17 cellular contexts compared by ENCODE assay signal in the genomic region with DNA sequence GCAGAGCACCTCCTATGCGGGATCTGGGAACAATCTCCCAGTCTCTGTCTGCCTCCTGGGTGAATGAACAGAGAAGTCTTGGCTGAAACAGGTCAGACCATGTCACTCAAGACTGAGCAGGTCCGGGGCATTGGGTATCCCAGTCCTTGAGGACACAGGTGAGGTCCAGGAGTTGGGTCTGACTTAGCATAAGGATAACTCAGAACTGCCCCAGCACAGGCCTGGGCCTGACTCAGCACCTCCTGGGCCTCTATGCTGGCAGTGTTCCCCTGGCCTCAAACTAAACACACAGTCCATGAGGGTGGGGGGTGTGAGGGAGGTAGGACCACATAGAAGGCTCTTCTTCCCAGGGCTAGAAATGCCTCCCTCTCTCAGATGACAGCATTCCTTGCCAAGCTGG. TPM values are rescaled to one million over a fixed set of nuclear protein-coding genes. Genes with fewer than 3 reads are reported as not detected.
A peak's percentile ranks its signal among the peaks of the same experiment; 100 is the strongest.
DNase-seq lines count a peak whose midpoint lies in the region; ATAC-seq and TF ChIP-seq lines count a peak whose summit lies in the region.
"Had no signal": no experiment of that assay in that cellular context is flagged by ENCODE, and none has a peak within 500 bp of the region (broad histone marks: within the 10 kb centered on the region; RNA-seq: fewer than 3 reads in every experiment).

No MANE protein-coding gene starts in this region.

- DNase-seq in stimulated activated naive CD8-positive, alpha-beta T cell treated with anti-CD3 and anti-CD28 coated beads, Interleukin-15, amount 100 ng/mL, for 72 hours, result no peak
- DNase-seq in stimulated activated naive CD8-positive, alpha-beta T cell treated with anti-CD3 and anti-CD28 coated beads, Interleukin-15, Interleukin-2, amounts not matched to agents 100 U/mL and 50 U/mL, for 24 hours, result no peak
- DNase-seq in Panc1 (ENCODE audit: low read depth, low spot score), result no peak
- DNase-seq in islet precursor cell, result peak; percentile 47
- DNase-seq in germinal center (ENCODE audit: low spot score), result no peak
- no peak for DNase-seq in NCI-H526 treated with DMSO at 0.1 percent for 48 hours (lab: John Stamatoyannopoulos, UW)
- DNase-seq: BE2C; CD4-positive, alpha-beta memory T cell; COR-L47; DMS153; DMS79 treated with DMSO at 0.1 percent for 48 hours; EL; GOT3 had no signal

- H3K27ac Mint-ChIP-seq in stimulated activated naive CD8-positive, alpha-beta T cell treated with anti-CD3 and anti-CD28 coated beads, Interleukin-15, amount 100 ng/mL, for 72 hours, result no peak overlapping the region
- H3K27ac Mint-ChIP-seq: CD4-positive, alpha-beta memory T cell; IgD-negative memory B cell had no signal

- H3K4me3 ChIP-seq in Panc1 (ENCODE audit: low read depth in 2 of 2, low read length in 2 of 2), result no peak overlapping the region

- POLR2A ChIA-PET in Panc1 (lab: Charles Lee), result no interaction called here

- H3K36me3 ChIP-seq in Panc1 (ENCODE audit: control insufficient read depth, insufficient read depth, low read length), result no peaks in the 10 kb centered on the region
- H3K36me3 ChIP-seq: BE2C had no signal

- H3K9me3 Mint-ChIP-seq in stimulated activated naive CD8-positive, alpha-beta T cell treated with anti-CD3 and anti-CD28 coated beads, Interleukin-15, amount 100 ng/mL, for 72 hours, result no peaks in the 10 kb centered on the region
- H3K9me3 Mint-ChIP-seq: CD4-positive, alpha-beta memory T cell; IgD-negative memory B cell had no signal

- H3K4me1 Mint-ChIP-seq in stimulated activated naive CD8-positive, alpha-beta T cell treated with anti-CD3 and anti-CD28 coated beads, Interleukin-15, amount 100 ng/mL, for 72 hours, result peaks cover 7% of the 10 kb centered on the region
- H3K4me1 Mint-ChIP-seq: IgD-negative memory B cell had no signal

- CTCF ChIA-PET in Panc1 (lab: Charles Lee), result no interaction called here

- no peak overlapping the region for H3K4me3 Mint-ChIP-seq in stimulated activated naive CD8-positive, alpha-beta T cell treated with anti-CD3 and anti-CD28 coated beads, Interleukin-15, amount 100 ng/mL, for 72 hours
- H3K4me3 Mint-ChIP-seq: CD4-positive, alpha-beta memory T cell; IgD-negative memory B cell had no signal

- BruUV-seq in Panc1 (replicated peaks; lab: Mats Ljungman, UMichigan), result no TSS peak

- peaks cover 18% of the 10 kb centered on the region for H3K27me3 Mint-ChIP-seq in stimulated activated naive CD8-positive, alpha-beta T cell treated with anti-CD3 and anti-CD28 coated beads, Interleukin-15, amount 100 ng/mL, for 72 hours

- in situ Hi-C loops in Panc1 (cut with HindIII; ENCODE audit: low pct_unique_long_range_greater_than_20kb, low sequenced_read_pairs), result no loop called here

- no peaks in the 10 kb centered on the region for H3K9me3 ChIP-seq in Panc1 (ENCODE audit: control insufficient read depth, insufficient read depth, low read depth, low read length)
- H3K9me3 ChIP-seq: BE2C had no signal

- ATAC-seq in stimulated activated naive CD8-positive, alpha-beta T cell treated with anti-CD3 and anti-CD28 coated beads, Interleukin-15, amount 100 ng/mL, for 72 hours, result peak; percentile 18
- no peak for ATAC-seq in stimulated activated naive CD8-positive, alpha-beta T cell treated with anti-CD3 and anti-CD28 coated beads, Interleukin-15, Interleukin-2, amounts not matched to agents 100 U/mL and 50 U/mL, for 24 hours
- ATAC-seq in Panc1, result 0 out of 2 replicates have a peak, but pooled peaks have one; percentile 21
- ATAC-seq in GM18868 (IDR thresholded peaks at IDR 0.05; ENCODE audit: unreplicated experiment), result no peak
- ATAC-seq: HCT116 had no signal

- H3K27me3 ChIP-seq in Panc1 (ENCODE audit: control insufficient read depth, insufficient read depth, low read length), result no peaks in the 10 kb centered on the region
- H3K27me3 ChIP-seq: BE2C had no signal

- no peaks in the 10 kb centered on the region for H3K4me1 ChIP-seq in Panc1 (ENCODE audit: control insufficient read depth, insufficient read depth, low read length)

- intact Hi-C loops in Panc1 (cut with micrococcal nuclease; ENCODE audit: unreplicated experiment), result no loop called here

- no peak for TF ChIP-seq CTCF in Panc1 (IDR thresholded peaks at IDR 0.05)

- no peak overlapping the region for H3K27ac ChIP-seq in Panc1 (ENCODE audit: low read length)

RNA-seq across cellular contexts. Expression of a gene that starts 1.5 kb away (rescaled TPM):
- not detected for total RNA-seq in Panc1 (2021; ENCODE audit: unreplicated experiment)
- not detected for polyA plus RNA-seq in Panc1 (2012; ENCODE audit: insufficient read length)
- total RNA-seq: CD4-positive, alpha-beta memory T cell had no signal
- polyA plus RNA-seq: AG04450; CD4-positive, alpha-beta memory T cell; IgD-negative memory B cell had no signal

RNA-seq across cellular contexts. Expression of a gene that starts 21.7 kb away (rescaled TPM):
- total RNA-seq in Panc1 (2021; ENCODE audit: unreplicated experiment), result 0.08 TPM
- polyA plus RNA-seq in Panc1 (2012; ENCODE audit: insufficient read length), result 0.19 TPM

Comparison
In these comparisons a context has a peak if more than half of its experiments do, and no peak if none do; other contexts are left out.
1. ATAC-seq: peak in stimulated activated naive CD8-positive, alpha-beta T cell treated with anti-CD3 and anti-CD28 coated beads, Interleukin-15, amount 100 ng/mL, for 72 hours (single experiment) and Panc1 (single experiment); none in stimulated activated naive CD8-positive, alpha-beta T cell treated with anti-CD3 and anti-CD28 coated beads, Interleukin-15, Interleukin-2, amounts not matched to agents 100 U/mL and 50 U/mL, for 24 hours (single experiment) and GM18868 (single experiment).